ENCODE assay signal across 23 cellular contexts in the genomic region with DNA sequence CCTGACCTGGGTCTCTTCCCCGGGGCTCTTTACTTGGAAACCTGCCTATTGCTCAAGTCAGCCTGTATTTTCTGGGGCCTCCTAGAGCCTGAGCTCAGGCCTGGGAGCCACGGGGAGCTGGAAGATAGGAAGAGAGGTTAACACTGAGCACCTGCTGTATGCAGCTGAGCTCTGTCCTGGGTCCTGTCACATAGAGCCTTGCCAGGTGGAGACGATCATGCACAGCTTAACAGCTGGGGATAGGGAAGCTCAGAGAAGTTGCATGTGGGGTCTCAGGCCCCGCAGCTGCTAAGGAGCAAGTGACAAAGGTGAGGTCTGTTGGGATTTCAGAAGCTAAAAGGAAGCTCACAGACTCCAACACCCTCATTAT.
"Had no signal": no experiment of that assay in that cellular context is flagged by ENCODE, and none has a peak within 500 bp of the region (broad histone marks: within the 10 kb centered on the region; RNA-seq: fewer than 3 reads in every experiment).

No MANE protein-coding gene starts in this region.

- DNase-seq: activated CD4-positive, alpha-beta T cell treated with anti-CD3 and anti-CD28 coated beads for 48 hours; activated CD4-positive, alpha-beta T cell treated with anti-CD3 and anti-CD28 coated beads, Interleukin-2, amount 50 U/mL, for 48 hours; activated CD4-positive, CD25-positive, alpha-beta regulatory T cell treated with anti-CD3 and anti-CD28 coated beads, Interleukin-2, amount 50 U/mL, for 72 hours; activated CD8-positive, alpha-beta memory T cell treated with anti-CD3 and anti-CD28 coated beads, Interleukin-2, amount 10 ng/mL, durations not matched to agents 7 days and 5 days; activated effector memory CD4-positive, alpha-beta T cell treated with Interleukin-2 at 50 U/mL for 16 hours; activated naive CD4-positive, alpha-beta T cell; activated T-cell treated with anti-CD3 and anti-CD28 coated beads, Interleukin-2, amount 50 U/mL, for 24 hours; aorta; MV-4-11; NCI-H1092 treated with DMSO at 0.1 percent for 48 hours; NCI-H1417 treated with DMSO at 0.1 percent for 48 hours; NCI-H1694; NCI-H2029 treated with DMSO at 0.1 percent for 48 hours; NCI-H510A treated with DMSO at 0.1 percent for 48 hours; NCI-H69; SHP77 treated with DMSO at 0.1 percent for 48 hours; T-helper 9 cell had no signal

- H3K27me3 Mint-ChIP-seq: activated CD8-positive, alpha-beta memory T cell treated with anti-CD3 and anti-CD28 coated beads, Interleukin-2, amount 10 ng/mL, durations not matched to agents 7 days and 5 days; activated naive CD4-positive, alpha-beta T cell treated with anti-CD3 and anti-CD28 coated beads, Interleukin-2, amount 50 U/mL, for 24 hours; activated T-cell treated with anti-CD3 and anti-CD28 coated beads, Interleukin-2, amount 50 U/mL, for 24 hours had no signal

- H3K9me3 ChIP-seq: MG63 had no signal

- H3K27me3 ChIP-seq: MG63 had no signal

- H3K36me3 Mint-ChIP-seq: activated CD8-positive, alpha-beta memory T cell treated with anti-CD3 and anti-CD28 coated beads, Interleukin-2, amount 10 ng/mL, durations not matched to agents 7 days and 5 days; activated naive CD4-positive, alpha-beta T cell treated with anti-CD3 and anti-CD28 coated beads, Interleukin-2, amount 50 U/mL, for 24 hours; IgD-negative memory B cell; WTC11 had no signal

- H3K4me3 Mint-ChIP-seq: activated CD8-positive, alpha-beta memory T cell treated with anti-CD3 and anti-CD28 coated beads, Interleukin-2, amount 10 ng/mL, durations not matched to agents 7 days and 5 days; activated naive CD4-positive, alpha-beta T cell treated with anti-CD3 and anti-CD28 coated beads, Interleukin-2, amount 50 U/mL, for 24 hours; activated T-cell treated with anti-CD3 and anti-CD28 coated beads, Interleukin-2, amount 50 U/mL, for 24 hours; activated T-helper 1 cell treated with anti-CD3 and anti-CD28 coated beads, Interleukin-12 subunit alpha, Interleukin-12 subunit beta, Interleukin-2, Interleukin-4 antibody, amounts not matched to agents 30 ng/mL and 10 ng/mL and 1 ng/mL, durations not matched to agents 14 hours and 24 hours and 36 hours; IgD-negative memory B cell; T-helper 1 cell treated with Interleukin-12 subunit alpha and Interleukin-12 subunit beta and Interleukin-4 antibody, amounts not matched to agents 30 μg/mL and 1 μg/mL, for 36 hours; WTC11 had no signal

- H3K4me3 ChIP-seq: MG63 had no signal

- H3K4me1 Mint-ChIP-seq: activated CD8-positive, alpha-beta memory T cell treated with anti-CD3 and anti-CD28 coated beads, Interleukin-2, amount 10 ng/mL, durations not matched to agents 7 days and 5 days; activated naive CD4-positive, alpha-beta T cell treated with anti-CD3 and anti-CD28 coated beads, Interleukin-2, amount 50 U/mL, for 24 hours had no signal

- H3K36me3 ChIP-seq: MG63 had no signal

- H3K27ac Mint-ChIP-seq: activated CD8-positive, alpha-beta memory T cell treated with anti-CD3 and anti-CD28 coated beads, Interleukin-2, amount 10 ng/mL, durations not matched to agents 7 days and 5 days; activated naive CD4-positive, alpha-beta T cell treated with anti-CD3 and anti-CD28 coated beads, Interleukin-2, amount 50 U/mL, for 24 hours; activated T-cell treated with anti-CD3 and anti-CD28 coated beads, Interleukin-2, amount 50 U/mL, for 24 hours; activated T-helper 1 cell treated with anti-CD3 and anti-CD28 coated beads, Interleukin-12 subunit alpha, Interleukin-12 subunit beta, Interleukin-2, Interleukin-4 antibody, amounts not matched to agents 30 ng/mL and 10 ng/mL and 1 ng/mL, durations not matched to agents 14 hours and 24 hours and 36 hours; T-helper 1 cell treated with Interleukin-12 subunit alpha and Interleukin-12 subunit beta and Interleukin-4 antibody, amounts not matched to agents 30 μg/mL and 1 μg/mL, for 36 hours had no signal

- H3K9me3 Mint-ChIP-seq: activated naive CD4-positive, alpha-beta T cell treated with anti-CD3 and anti-CD28 coated beads, Interleukin-2, amount 50 U/mL, for 24 hours; activated T-cell treated with anti-CD3 and anti-CD28 coated beads, Interleukin-2, amount 50 U/mL, for 24 hours; activated T-helper 1 cell treated with anti-CD3 and anti-CD28 coated beads, Interleukin-12 subunit alpha, Interleukin-12 subunit beta, Interleukin-2, Interleukin-4 antibody, amounts not matched to agents 30 ng/mL and 10 ng/mL and 1 ng/mL, durations not matched to agents 14 hours and 24 hours and 36 hours; IgD-negative memory B cell; T-helper 1 cell treated with Interleukin-12 subunit alpha and Interleukin-12 subunit beta and Interleukin-4 antibody, amounts not matched to agents 30 μg/mL and 1 μg/mL, for 36 hours; WTC11 had no signal
